ENCODE assay signal across 8 cellular contexts in genomic region chr14:94485944-94486841, GRCh38. TPM values are rescaled to one million over a fixed set of nuclear protein-coding genes. Genes with fewer than 3 reads are reported as not detected.
DNase-seq lines count a peak whose midpoint lies in the region; ATAC-seq and TF ChIP-seq lines count a peak whose summit lies in the region.

No MANE protein-coding gene starts in this region.

- H3F3A ChIP-seq in SK-N-SH (replicated peaks; ENCODE audit: insufficient read depth) = peaks cover under 1% of the 10 kb centered on the region

- no peaks in the 10 kb centered on the region for H3K36me3 ChIP-seq in SK-N-SH (replicated peaks in 1 of 2; ENCODE audit: control insufficient read depth in 1 of 2, insufficient read depth in 2 of 2, low read length in 1 of 2)
- no peaks in the 10 kb centered on the region for H3K36me3 ChIP-seq in ascending aorta
- no peaks in the 10 kb centered on the region for H3K36me3 ChIP-seq in hepatocyte (replicated peaks; ENCODE audit: insufficient read depth, low read depth)

- no peak overlapping the region for H3K9ac ChIP-seq in SK-N-SH

- H3K9me3 ChIP-seq in SK-N-SH (no peaks in the 10 kb centered on the region), ascending aorta (no peaks in the 10 kb centered on the region), hepatocyte (ENCODE audit: low read depth) (no peaks in the 10 kb centered on the region)

- H3K79me2 ChIP-seq in SK-N-SH (ENCODE audit: insufficient read depth) = no peaks in the 10 kb centered on the region
- H3K79me2 ChIP-seq in hepatocyte = no peaks in the 10 kb centered on the region

- H3K4me2 ChIP-seq in SK-N-SH = peak overlapping the region; percentile 78
- peak overlapping the region; percentile 70 for H3K4me2 ChIP-seq in hepatocyte

- no peaks in the 10 kb centered on the region; the same call in 1 of the 2 replicates for H3K27me3 ChIP-seq in SK-N-SH (ENCODE audit: insufficient read depth)
- no peaks in the 10 kb centered on the region for H3K27me3 ChIP-seq in ascending aorta
- H3K27me3 ChIP-seq in hepatocyte = no peaks in the 10 kb centered on the region

- CTCF ChIA-PET in SK-N-SH (lab: Yijun Ruan, JAX) = interaction anchor here (0.5 to 4.0 kb wide), 49 partner anchors 9 to 946 kb away, joined by 3 to 48 read pairs (median 5); partner anchors contain the start of genes SERPINA11, SERPINA12, SERPINA5 and SERPINA9

- 6% methylated on average over 26 of the region's 26 CpGs for WGBS in SK-N-SH (ENCODE audit: low lambda C conversion rate)
- 18% methylated on average over 23 of the region's 26 CpGs for WGBS in hepatocyte (ENCODE audit: low lambda C conversion rate, missing lambda C conversion rate)

- peak; percentile 86 for ATAC-seq in sciatic nerve

- peak; percentile 78 for TF ChIP-seq RAD21 in SK-N-SH (IDR thresholded peaks at IDR 0.05; ENCODE audit: low read length)

- peak; percentile 35 for DNase-seq in DMS79 treated with DMSO at 0.1 percent for 48 hours (lab: John Stamatoyannopoulos, UW)
- DNase-seq in DMS79 (lab: John Stamatoyannopoulos, UW) = no peak
- peak; percentile 63 for DNase-seq in HK-2 (ENCODE audit: unreplicated experiment)
- peak; percentile 85 for DNase-seq in SK-N-SH
- DNase-seq in ascending aorta (ENCODE audit: low spot score in 2 of 2) = no peak
- peak; percentile 74 for DNase-seq in hepatocyte (ENCODE audit: low spot score)
- DNase-seq in sciatic nerve (ENCODE audit: low spot score) = peak; percentile 77
- DNase-seq in GDM1 (lab: John Stamatoyannopoulos, UW) = no peak

- peak overlapping the region; percentile 12 to 56; a peak in 2 of 4 replicates for H3K4me3 ChIP-seq in SK-N-SH (ENCODE audit: low read depth in 2 of 2, low read length in 1 of 2)
- no peak overlapping the region for H3K4me3 ChIP-seq in ascending aorta
- H3K4me3 ChIP-seq in hepatocyte = no peak overlapping the region

- H4K20me1 ChIP-seq in SK-N-SH (ENCODE audit: insufficient read depth) = no peaks in the 10 kb centered on the region
- no peaks in the 10 kb centered on the region for H4K20me1 ChIP-seq in hepatocyte (ENCODE audit: insufficient read depth, poor library complexity, severe bottlenecking)

- no peak for TF ChIP-seq EP300 in SK-N-SH (IDR thresholded peaks at IDR 0.05; ENCODE audit: borderline replicate concordance in 1 of 2, low read depth in 1 of 2, low read length in 1 of 2)

- H3K9me2 ChIP-seq in SK-N-SH (no peaks in the 10 kb centered on the region), hepatocyte (replicated peaks; ENCODE audit: insufficient read depth) (no peaks in the 10 kb centered on the region)

- H2AFZ ChIP-seq in SK-N-SH (ENCODE audit: low read depth) = peak overlapping the region; percentile 49; the same call in 1 of the 2 replicates
- H2AFZ ChIP-seq in hepatocyte = peak overlapping the region; percentile 22

- H3K27ac ChIP-seq in SK-N-SH (ENCODE audit: low read depth in 2 of 2, low read length in 1 of 2) (no peak overlapping the region), ascending aorta (no peak overlapping the region), hepatocyte (no peak overlapping the region)

- H3K4me1 ChIP-seq in SK-N-SH (ENCODE audit: control insufficient read depth in 1 of 2, insufficient read depth in 2 of 2, low read depth in 1 of 2, low read length in 1 of 2) = peaks cover 3 to 4% of the 10 kb centered on the region in 2 experiments; a peak in 2 of 4 replicates
- H3K4me1 ChIP-seq in ascending aorta = peaks cover 0 to 6% of the 10 kb centered on the region in 2 donors
- H3K4me1 ChIP-seq in hepatocyte (ENCODE audit: insufficient read depth) = peaks cover 5% of the 10 kb centered on the region

- TF ChIP-seq CTCF in SK-N-SH (IDR thresholded peaks at IDR 0.05) (peak; percentile 99), ascending aorta (IDR thresholded peaks at IDR 0.05) (peak; percentile 82 to 99 (median 87)), hepatocyte (IDR thresholded peaks at IDR 0.05; ENCODE audit: poor library complexity) (peak; percentile 100)

- POLR2A ChIA-PET in SK-N-SH (lab: Yijun Ruan, JAX) = interaction anchor here (0.7 kb wide), 1 partner anchor 52 kb away, joined by 4 read pairs; no protein-coding TSS in a partner anchor

- intact Hi-C loops in ascending aorta (cut with DNase I) = loop anchor here (2.0 to 10.0 kb wide), 2 partner anchors 131 to 351 kb away; no protein-coding TSS in a partner anchor
- intact Hi-C loops in sciatic nerve (cut with DNase I) = loop anchor here (5.0 to 10.0 kb wide), 2 partner anchors 131 to 339 kb away; no protein-coding TSS in a partner anchor

TF ChIP-seq in SK-N-SH, 30 proteins besides CTCF, POLR2A, EP300 and RAD21:
- no peak for TF ChIP-seq TCF12 (IDR thresholded peaks at IDR 0.05)
- TF ChIP-seq SIN3A (IDR thresholded peaks at IDR 0.05; ENCODE audit: borderline replicate concordance, low read depth, low read length) = no peak
- no peak for TF ChIP-seq FOSL2 (IDR thresholded peaks at IDR 0.05; ENCODE audit: borderline replicate concordance, low read depth)
- TF ChIP-seq TEAD4 (IDR thresholded peaks at IDR 0.05; ENCODE audit: borderline replicate concordance, insufficient read depth) = no peak
- peak; percentile 70 for TF ChIP-seq SMC3 (IDR thresholded peaks at IDR 0.05; ENCODE audit: low read depth, low read length)
- TF ChIP-seq FOXJ3 (CRISPR knock-in tag; IDR thresholded peaks at IDR 0.05) = no peak
- no peak for TF ChIP-seq EZH2phosphoT487 (IDR thresholded peaks at IDR 0.05; ENCODE audit: borderline replicate concordance, low read depth)
TF ChIP-seq in SK-N-SH: peak in this region for 1.

RNA-seq across cellular contexts. Expression of gene SERPINA9, which starts 10.2 kb away (rescaled TPM):
- polyA plus RNA-seq in SK-N-SH (2012; rRNA removed) (not detected in 2 replicates), hepatocyte (not detected in 2 replicates)
- not detected in 2 replicates for polyA plus RNA-seq in SK-N-SH (2012; cell fraction: cytosol; rRNA removed)
- not detected in 2 replicates for polyA plus RNA-seq in SK-N-SH (2012; cell fraction: nucleus; rRNA removed)
- total RNA-seq in ascending aorta (not detected), hepatocyte (0.60 TPM in 1 of 2 replicates, not detected in the other), sciatic nerve (not detected)

RNA-seq across cellular contexts. Expression of gene SERPINA12, which starts 23.1 kb away (rescaled TPM):
- polyA plus RNA-seq in SK-N-SH (2012; rRNA removed) (not detected in 2 replicates), hepatocyte (0.25 and 0.90 TPM in 2 replicates)
- not detected in 2 replicates for polyA plus RNA-seq in SK-N-SH (2012; cell fraction: cytosol; rRNA removed)
- polyA plus RNA-seq in SK-N-SH (2012; cell fraction: nucleus; rRNA removed) = not detected in 2 replicates
- total RNA-seq in ascending aorta (not detected), hepatocyte (0.60 TPM in 1 of 2 replicates, not detected in the other), sciatic nerve (not detected)

RNA-seq across cellular contexts. Expression of gene SERPINA11, which starts 33.6 kb away (rescaled TPM):
- polyA plus RNA-seq in SK-N-SH (2012; rRNA removed) (not detected in 2 replicates), hepatocyte (13.2 and 16.7 TPM in 2 replicates)
- polyA plus RNA-seq in SK-N-SH (2012; cell fraction: cytosol; rRNA removed) = not detected in 2 replicates
- polyA plus RNA-seq in SK-N-SH (2012; cell fraction: nucleus; rRNA removed) = not detected in 2 replicates
- total RNA-seq in ascending aorta (not detected), hepatocyte (8.0 and 10.8 TPM in 2 replicates), sciatic nerve (not detected)

Comparison
In these comparisons a context has a peak if more than half of its experiments do, and no peak if none do; other contexts are left out.
1. DNase-seq: peak in DMS79 treated with DMSO at 0.1 percent for 48 hours (single experiment), HK-2 (single experiment), SK-N-SH (single experiment), hepatocyte (single experiment) and sciatic nerve (single experiment); none in DMS79 (single experiment), ascending aorta (0 of 2) and GDM1 (single experiment).
2. H3K4me3 ChIP-seq: peak in SK-N-SH (2 of 2); none in ascending aorta (0 of 2) and hepatocyte (single experiment).
3. Peak in every context shown above with its lines, with median percentiles within 50 percentile points of each other: CTCF ChIP-seq.